1 cellular context compared by ENCODE assay signal in the genomic region with DNA sequence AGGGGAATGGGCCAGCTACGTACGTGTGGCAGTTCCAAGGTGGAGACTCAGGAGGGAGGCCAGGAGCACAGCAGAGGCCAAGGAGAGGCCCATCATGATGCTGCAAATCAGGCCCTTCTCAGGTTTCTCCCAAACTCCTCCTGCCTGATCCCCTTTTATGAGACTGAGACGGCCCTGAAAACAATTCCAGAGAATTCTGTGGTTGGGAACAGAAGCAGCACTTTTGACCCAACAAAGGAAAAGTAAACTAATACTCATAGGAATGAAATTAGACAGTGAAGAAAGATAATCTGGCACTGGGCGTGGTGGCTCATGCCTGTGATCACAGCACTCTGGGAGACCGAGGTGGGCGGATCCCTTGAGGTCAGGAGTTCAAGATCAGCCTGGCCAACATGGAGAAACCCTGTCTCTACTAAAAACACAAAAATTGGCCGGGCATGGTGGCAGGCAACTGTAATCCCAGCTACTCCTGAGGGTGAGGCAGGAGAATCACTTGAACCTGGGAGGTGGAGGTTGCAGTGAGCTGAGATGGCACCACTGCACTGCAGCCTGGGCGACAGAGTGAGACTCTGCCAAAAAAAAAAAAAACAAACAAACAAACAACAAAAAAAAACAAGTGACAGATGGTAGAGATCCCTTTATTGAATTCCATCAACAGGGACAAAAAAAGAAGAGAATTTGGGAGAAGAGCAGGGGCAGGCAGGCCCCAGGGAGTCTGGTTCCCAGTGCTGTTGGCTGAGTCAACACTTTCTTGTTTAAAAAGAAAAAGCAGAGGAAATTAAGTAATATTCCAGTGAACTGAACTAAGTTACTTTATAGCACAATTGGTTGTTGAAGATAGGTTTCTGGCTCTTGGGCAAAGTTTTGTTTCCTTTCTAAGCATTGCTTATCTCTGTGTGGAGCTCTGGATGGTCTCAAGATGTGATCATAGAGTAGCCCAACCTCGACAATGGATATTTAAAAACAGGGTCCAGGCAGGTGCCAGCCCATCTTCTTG.
TF ChIP-seq lines count a peak whose summit lies in the region.

A gene with protein sequence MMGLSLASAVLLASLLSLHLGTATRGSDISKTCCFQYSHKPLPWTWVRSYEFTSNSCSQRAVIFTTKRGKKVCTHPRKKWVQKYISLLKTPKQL (minus strand): TSS at position 131 of the 997 bp plus-strand sequence. CDS start 35 bp downstream, at position 96.

TF ChIP-seq in K562, 482 proteins besides CTCF, POLR2A, EP300 and RAD21 (continued from another document):
- TF ChIP-seq, protein P1, sequence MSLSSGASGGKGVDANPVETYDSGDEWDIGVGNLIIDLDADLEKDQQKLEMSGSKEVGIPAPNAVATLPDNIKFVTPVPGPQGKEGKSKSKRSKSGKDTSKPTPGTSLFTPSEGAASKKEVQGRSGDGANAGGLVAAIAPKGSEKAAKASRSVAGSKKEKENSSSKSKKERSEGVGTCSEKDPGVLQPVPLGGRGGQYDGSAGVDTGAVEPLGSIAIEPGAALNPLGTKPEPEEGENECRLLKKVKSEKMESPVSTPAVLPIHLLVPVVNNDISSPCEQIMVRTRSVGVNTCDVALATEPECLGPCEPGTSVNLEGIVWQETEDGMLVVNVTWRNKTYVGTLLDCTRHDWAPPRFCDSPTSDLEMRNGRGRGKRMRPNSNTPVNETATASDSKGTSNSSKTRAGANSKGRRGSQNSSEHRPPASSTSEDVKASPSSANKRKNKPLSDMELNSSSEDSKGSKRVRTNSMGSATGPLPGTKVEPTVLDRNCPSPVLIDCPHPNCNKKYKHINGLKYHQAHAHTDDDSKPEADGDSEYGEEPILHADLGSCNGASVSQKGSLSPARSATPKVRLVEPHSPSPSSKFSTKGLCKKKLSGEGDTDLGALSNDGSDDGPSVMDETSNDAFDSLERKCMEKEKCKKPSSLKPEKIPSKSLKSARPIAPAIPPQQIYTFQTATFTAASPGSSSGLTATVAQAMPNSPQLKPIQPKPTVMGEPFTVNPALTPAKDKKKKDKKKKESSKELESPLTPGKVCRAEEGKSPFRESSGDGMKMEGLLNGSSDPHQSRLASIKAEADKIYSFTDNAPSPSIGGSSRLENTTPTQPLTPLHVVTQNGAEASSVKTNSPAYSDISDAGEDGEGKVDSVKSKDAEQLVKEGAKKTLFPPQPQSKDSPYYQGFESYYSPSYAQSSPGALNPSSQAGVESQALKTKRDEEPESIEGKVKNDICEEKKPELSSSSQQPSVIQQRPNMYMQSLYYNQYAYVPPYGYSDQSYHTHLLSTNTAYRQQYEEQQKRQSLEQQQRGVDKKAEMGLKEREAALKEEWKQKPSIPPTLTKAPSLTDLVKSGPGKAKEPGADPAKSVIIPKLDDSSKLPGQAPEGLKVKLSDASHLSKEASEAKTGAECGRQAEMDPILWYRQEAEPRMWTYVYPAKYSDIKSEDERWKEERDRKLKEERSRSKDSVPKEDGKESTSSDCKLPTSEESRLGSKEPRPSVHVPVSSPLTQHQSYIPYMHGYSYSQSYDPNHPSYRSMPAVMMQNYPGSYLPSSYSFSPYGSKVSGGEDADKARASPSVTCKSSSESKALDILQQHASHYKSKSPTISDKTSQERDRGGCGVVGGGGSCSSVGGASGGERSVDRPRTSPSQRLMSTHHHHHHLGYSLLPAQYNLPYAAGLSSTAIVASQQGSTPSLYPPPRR (CRISPR knock-in tag; IDR thresholded peaks at IDR 0.05; ENCODE audit: borderline replicate concordance), result no peak
- TF ChIP-seq ZNF146 (CRISPR knock-in tag; IDR thresholded peaks at IDR 0.05; ENCODE audit: unreplicated experiment) (no peak), TEAD2 (tag; IDR thresholded peaks at IDR 0.05) (0 out of 2 replicates have a peak, but pooled peaks have one; percentile 21), POLR2G (IDR thresholded peaks at IDR 0.05; ENCODE audit: low read depth, low read length) (no peak), ZBTB8A (IDR thresholded peaks at IDR 0.05; ENCODE audit: partially characterized antibody) (no peak), ZNF699 (CRISPR knock-in tag; IDR thresholded peaks at IDR 0.05; ENCODE audit: insufficient replicate concordance) (no peak), ZNF121 (CRISPR knock-in tag; conservative IDR thresholded peaks at IDR 0.05) (no peak), CBX3 (IDR thresholded peaks at IDR 0.05; ENCODE audit: borderline replicate concordance in 1 of 2, low read length in 2 of 2) (peak in 1 of 2 experiments; percentile 74; a peak in 1 of 3 replicates), NR2C1 (IDR thresholded peaks at IDR 0.05) (peak; percentile 83), NR2C1 (tag; IDR thresholded peaks at IDR 0.05) (peak; percentile 84), PYGO2 (tag; IDR thresholded peaks at IDR 0.05) (no peak), BRD9 (IDR thresholded peaks at IDR 0.05; ENCODE audit: low read depth, partially characterized antibody) (peak; percentile 31), EGR1 (conservative IDR thresholded peaks at IDR 0.05) (peak; percentile 53), DIDO1 (tag; IDR thresholded peaks at IDR 0.05; ENCODE audit: low read depth) (0 out of 2 replicates have a peak, but pooled peaks have one; percentile 31), HMG20A (CRISPR knock-in tag; conservative IDR thresholded peaks at IDR 0.05) (no peak), SMARCA4 (IDR thresholded peaks at IDR 0.05) (peak; percentile 52; the same call in 1 of the 2 replicates), NFIC (IDR thresholded peaks at IDR 0.05) (0 out of 2 replicates have a peak, but pooled peaks have one; percentile 8), U2AF2 (optimal IDR thresholded peaks at IDR 0.05; ENCODE audit: low read depth, low read length) (no peak), ZNF12 (CRISPR knock-in tag; IDR thresholded peaks at IDR 0.05) (0 out of 2 replicates have a peak, but pooled peaks have one; percentile 42), ARNT (IDR thresholded peaks at IDR 0.05) (0 out of 4 replicates have a peak, but pooled peaks of 1 of the 2 experiments have one; percentile 53), ZNF436 (CRISPR knock-in tag; IDR thresholded peaks at IDR 0.05) (no peak), SREBF1 (IDR thresholded peaks at IDR 0.05; ENCODE audit: borderline replicate concordance, low read depth, low read length) (no peak), ETV5 (CRISPR knock-in tag; IDR thresholded peaks at IDR 0.05; ENCODE audit: low read depth) (0 out of 2 replicates have a peak, but pooled peaks have one; percentile 34), SIX5 (IDR thresholded peaks at IDR 0.05; ENCODE audit: borderline replicate concordance in 1 of 2, insufficient read depth in 1 of 2, low read depth in 1 of 2, low read length in 2 of 2) (no peak), RCOR1 (IDR thresholded peaks at IDR 0.05; ENCODE audit: borderline replicate concordance in 1 of 2, low read depth in 2 of 2, low read length in 2 of 2) (peak in 1 of 2 experiments; percentile 60; a peak in 1 of 4 replicates), DACH1 (IDR thresholded peaks at IDR 0.05; ENCODE audit: partially characterized antibody) (peak; percentile 78), KDM1A (IDR thresholded peaks at IDR 0.05) (peak; percentile 81 to 88), RBM39 (optimal IDR thresholded peaks at IDR 0.05; ENCODE audit: low read depth, low read length) (no peak), DMBX1 (CRISPR knock-in tag; IDR thresholded peaks at IDR 0.05; ENCODE audit: borderline replicate concordance) (no peak), MTA1 (IDR thresholded peaks at IDR 0.05; ENCODE audit: borderline replicate concordance) (no peak), SP1 (CRISPR knock-in tag; IDR thresholded peaks at IDR 0.05) (0 out of 2 replicates have a peak, but pooled peaks have one; percentile 30), KLF6 (CRISPR knock-in tag; IDR thresholded peaks at IDR 0.05; ENCODE audit: borderline replicate concordance) (0 out of 2 replicates have a peak, but pooled peaks have one; percentile 4)
- TF ChIP-seq, protein P2, sequence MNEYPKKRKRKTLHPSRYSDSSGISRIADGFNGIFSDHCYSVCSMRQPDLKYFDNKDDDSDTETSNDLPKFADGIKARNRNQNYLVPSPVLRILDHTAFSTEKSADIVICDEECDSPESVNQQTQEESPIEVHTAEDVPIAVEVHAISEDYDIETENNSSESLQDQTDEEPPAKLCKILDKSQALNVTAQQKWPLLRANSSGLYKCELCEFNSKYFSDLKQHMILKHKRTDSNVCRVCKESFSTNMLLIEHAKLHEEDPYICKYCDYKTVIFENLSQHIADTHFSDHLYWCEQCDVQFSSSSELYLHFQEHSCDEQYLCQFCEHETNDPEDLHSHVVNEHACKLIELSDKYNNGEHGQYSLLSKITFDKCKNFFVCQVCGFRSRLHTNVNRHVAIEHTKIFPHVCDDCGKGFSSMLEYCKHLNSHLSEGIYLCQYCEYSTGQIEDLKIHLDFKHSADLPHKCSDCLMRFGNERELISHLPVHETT (CRISPR knock-in tag; conservative IDR thresholded peaks at IDR 0.05 in 1 of 2, IDR thresholded peaks at IDR 0.05 in 1 of 2), result 0 out of 4 replicates have a peak, but pooled peaks of 1 of the 2 experiments have one; percentile 61
- TF ChIP-seq, protein P3, sequence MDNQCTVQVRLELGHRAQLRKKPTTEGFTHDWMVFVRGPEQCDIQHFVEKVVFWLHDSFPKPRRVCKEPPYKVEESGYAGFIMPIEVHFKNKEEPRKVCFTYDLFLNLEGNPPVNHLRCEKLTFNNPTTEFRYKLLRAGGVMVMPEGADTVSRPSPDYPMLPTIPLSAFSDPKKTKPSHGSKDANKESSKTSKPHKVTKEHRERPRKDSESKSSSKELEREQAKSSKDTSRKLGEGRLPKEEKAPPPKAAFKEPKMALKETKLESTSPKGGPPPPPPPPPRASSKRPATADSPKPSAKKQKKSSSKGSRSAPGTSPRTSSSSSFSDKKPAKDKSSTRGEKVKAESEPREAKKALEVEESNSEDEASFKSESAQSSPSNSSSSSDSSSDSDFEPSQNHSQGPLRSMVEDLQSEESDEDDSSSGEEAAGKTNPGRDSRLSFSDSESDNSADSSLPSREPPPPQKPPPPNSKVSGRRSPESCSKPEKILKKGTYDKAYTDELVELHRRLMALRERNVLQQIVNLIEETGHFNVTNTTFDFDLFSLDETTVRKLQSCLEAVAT (IDR thresholded peaks at IDR 0.05), result 0 out of 4 replicates have a peak, but pooled peaks of 1 of the 2 experiments have one; percentile 35
- TF ChIP-seq, protein P4, sequence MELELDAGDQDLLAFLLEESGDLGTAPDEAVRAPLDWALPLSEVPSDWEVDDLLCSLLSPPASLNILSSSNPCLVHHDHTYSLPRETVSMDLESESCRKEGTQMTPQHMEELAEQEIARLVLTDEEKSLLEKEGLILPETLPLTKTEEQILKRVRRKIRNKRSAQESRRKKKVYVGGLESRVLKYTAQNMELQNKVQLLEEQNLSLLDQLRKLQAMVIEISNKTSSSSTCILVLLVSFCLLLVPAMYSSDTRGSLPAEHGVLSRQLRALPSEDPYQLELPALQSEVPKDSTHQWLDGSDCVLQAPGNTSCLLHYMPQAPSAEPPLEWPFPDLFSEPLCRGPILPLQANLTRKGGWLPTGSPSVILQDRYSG (tag; conservative IDR thresholded peaks at IDR 0.05; ENCODE audit: low read depth), result 0 out of 2 replicates have a peak, but pooled peaks have one; percentile 48
- TF ChIP-seq, protein P5, sequence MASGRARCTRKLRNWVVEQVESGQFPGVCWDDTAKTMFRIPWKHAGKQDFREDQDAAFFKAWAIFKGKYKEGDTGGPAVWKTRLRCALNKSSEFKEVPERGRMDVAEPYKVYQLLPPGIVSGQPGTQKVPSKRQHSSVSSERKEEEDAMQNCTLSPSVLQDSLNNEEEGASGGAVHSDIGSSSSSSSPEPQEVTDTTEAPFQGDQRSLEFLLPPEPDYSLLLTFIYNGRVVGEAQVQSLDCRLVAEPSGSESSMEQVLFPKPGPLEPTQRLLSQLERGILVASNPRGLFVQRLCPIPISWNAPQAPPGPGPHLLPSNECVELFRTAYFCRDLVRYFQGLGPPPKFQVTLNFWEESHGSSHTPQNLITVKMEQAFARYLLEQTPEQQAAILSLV (tag; IDR thresholded peaks at IDR 0.05), result 0 out of 2 replicates have a peak, but pooled peaks have one; percentile 28
- TF ChIP-seq, protein P6, sequence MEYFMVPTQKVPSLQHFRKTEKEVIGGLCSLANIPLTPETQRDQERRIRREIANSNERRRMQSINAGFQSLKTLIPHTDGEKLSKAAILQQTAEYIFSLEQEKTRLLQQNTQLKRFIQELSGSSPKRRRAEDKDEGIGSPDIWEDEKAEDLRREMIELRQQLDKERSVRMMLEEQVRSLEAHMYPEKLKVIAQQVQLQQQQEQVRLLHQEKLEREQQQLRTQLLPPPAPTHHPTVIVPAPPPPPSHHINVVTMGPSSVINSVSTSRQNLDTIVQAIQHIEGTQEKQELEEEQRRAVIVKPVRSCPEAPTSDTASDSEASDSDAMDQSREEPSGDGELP (CRISPR knock-in tag; IDR thresholded peaks at IDR 0.05; ENCODE audit: borderline replicate concordance), result no peak
- TF ChIP-seq, protein P7, sequence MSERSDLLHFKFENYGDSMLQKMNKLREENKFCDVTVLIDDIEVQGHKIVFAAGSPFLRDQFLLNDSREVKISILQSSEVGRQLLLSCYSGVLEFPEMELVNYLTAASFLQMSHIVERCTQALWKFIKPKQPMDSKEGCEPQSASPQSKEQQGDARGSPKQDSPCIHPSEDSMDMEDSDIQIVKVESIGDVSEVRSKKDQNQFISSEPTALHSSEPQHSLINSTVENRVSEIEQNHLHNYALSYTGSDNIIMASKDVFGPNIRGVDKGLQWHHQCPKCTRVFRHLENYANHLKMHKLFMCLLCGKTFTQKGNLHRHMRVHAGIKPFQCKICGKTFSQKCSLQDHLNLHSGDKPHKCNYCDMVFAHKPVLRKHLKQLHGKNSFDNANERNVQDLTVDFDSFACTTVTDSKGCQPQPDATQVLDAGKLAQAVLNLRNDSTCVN (CRISPR knock-in tag; IDR thresholded peaks at IDR 0.05), result no peak
- TF ChIP-seq, protein P8, sequence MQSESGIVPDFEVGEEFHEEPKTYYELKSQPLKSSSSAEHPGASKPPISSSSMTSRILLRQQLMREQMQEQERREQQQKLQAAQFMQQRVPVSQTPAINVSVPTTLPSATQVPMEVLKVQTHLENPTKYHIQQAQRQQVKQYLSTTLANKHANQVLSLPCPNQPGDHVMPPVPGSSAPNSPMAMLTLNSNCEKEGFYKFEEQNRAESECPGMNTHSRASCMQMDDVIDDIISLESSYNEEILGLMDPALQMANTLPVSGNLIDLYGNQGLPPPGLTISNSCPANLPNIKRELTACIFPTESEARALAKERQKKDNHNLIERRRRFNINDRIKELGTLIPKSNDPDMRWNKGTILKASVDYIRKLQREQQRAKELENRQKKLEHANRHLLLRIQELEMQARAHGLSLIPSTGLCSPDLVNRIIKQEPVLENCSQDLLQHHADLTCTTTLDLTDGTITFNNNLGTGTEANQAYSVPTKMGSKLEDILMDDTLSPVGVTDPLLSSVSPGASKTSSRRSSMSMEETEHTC (IDR thresholded peaks at IDR 0.05), result no peak
